13 cellular contexts compared by ENCODE assay signal in the genomic region with DNA sequence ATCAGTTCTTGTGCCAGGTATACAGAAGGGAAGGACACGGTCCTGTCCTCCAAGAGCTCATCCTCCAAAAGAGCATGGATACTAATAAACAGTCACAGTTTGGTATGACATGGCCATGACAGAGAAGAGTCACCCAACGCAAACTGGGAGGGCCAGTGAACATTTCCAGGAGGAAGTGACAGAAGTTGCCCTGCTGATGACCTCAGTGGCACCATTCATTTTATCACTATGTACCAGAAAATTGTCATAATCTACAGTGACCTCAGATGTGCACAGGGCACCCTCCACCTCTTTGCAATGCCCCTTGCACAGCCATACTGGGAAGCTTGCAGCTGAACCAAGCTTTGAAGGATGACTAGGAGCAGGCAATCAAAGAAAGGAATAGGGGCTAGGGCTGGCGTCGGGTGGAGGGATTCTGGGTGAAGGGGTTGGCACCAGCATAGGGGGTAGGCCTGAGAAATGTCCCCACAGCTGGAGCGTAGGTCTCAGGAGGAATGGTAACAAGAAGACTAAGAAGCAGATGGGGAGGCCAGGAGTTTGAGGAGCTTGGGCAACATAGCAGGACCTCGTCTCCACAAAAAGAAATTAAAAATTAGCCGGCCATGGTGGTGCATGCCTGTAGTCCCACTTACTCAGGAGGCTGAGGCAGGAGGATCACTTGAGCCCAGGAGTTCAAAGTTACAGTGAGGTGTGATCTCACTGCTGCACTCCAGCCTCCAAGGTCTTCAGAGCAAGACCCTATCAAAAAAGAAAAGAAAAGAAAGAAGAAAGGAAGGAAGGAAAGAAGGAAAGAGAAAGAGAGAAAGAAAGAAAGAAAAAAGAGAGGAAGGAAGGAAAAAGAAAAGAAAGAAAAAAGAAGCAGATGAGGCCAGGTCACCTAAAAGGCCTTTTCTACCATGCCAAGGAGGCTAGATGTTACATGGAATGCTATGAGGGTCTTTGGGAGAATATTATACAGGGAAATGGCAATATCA.
DNase-seq lines count a peak whose midpoint lies in the region; ATAC-seq, FAIRE-seq and TF ChIP-seq lines count a peak whose summit lies in the region.
"Had no signal": no experiment of that assay in that cellular context is flagged by ENCODE, and none has a peak within 500 bp of the region (broad histone marks: within the 10 kb centered on the region; RNA-seq: fewer than 3 reads in every experiment).

No MANE protein-coding gene starts in this region.

- TF ChIP-seq EP300 in K562 (IDR thresholded peaks at IDR 0.05; ENCODE audit: low read length): peak; percentile 66; the same call in 1 of the 2 replicates

- peaks cover under 1% of the 10 kb centered on the region; the same call in 1 of the 2 replicates for H4K20me1 ChIP-seq in Karpas-422 (ENCODE audit: insufficient read depth, low read depth, low read length)
- no peaks in the 10 kb centered on the region for H4K20me1 ChIP-seq in K562 (replicated peaks; ENCODE audit: control insufficient read depth, insufficient read depth, low read length)

- no peak for TF ChIP-seq POLR2A in K562 (conservative IDR thresholded peaks at IDR 0.05)

- in situ Hi-C loops in K562 (cut with MboI): loop anchor here (5.0 kb wide), 2 partner anchors 60 to 115 kb away; no protein-coding TSS in a partner anchor

- ATAC-seq in K562 (peak; percentile 4; the same call in 2 of the 3 replicates), HG02588 (IDR thresholded peaks at IDR 0.05; ENCODE audit: unreplicated experiment) (no peak)

- peaks cover 2 to 7% of the 10 kb centered on the region in 2 donors for H3K36me3 Mint-ChIP-seq in CD14-positive monocyte
- no peaks in the 10 kb centered on the region for H3K36me3 Mint-ChIP-seq in nephron (ENCODE audit: low read depth)
- no peaks in the 10 kb centered on the region for H3K36me3 Mint-ChIP-seq in Caco-2 (ENCODE audit: insufficient read depth, unreplicated experiment)
- peaks cover 5% of the 10 kb centered on the region for H3K36me3 Mint-ChIP-seq in nephron progenitor cell (ENCODE audit: low read depth)
- H3K36me3 Mint-ChIP-seq: activated CD8-positive, alpha-beta memory T cell treated with anti-CD3 and anti-CD28 coated beads, Interleukin-2, amount 10 ng/mL, durations not matched to agents 7 days and 5 days had no signal

- no peak overlapping the region for H3K27ac ChIP-seq in Karpas-422 (ENCODE audit: low read length)
- H3K27ac ChIP-seq in K562 (ENCODE audit: extremely low read depth, low read depth, low read length): peak overlapping the region; percentile 62
- no peak overlapping the region for H3K27ac ChIP-seq in RWPE1
- H3K27ac ChIP-seq: HL-60, Peyer's patch had no signal

- peaks cover 11 to 22% (median 17%) of the 10 kb centered on the region in 3 donors for H3K27me3 Mint-ChIP-seq in CD14-positive monocyte (ENCODE audit: low read depth in 3 of 3)
- peaks cover 15% of the 10 kb centered on the region for H3K27me3 Mint-ChIP-seq in nephron (ENCODE audit: low read depth)
- H3K27me3 Mint-ChIP-seq in Caco-2 (ENCODE audit: insufficient read depth, unreplicated experiment): no peaks in the 10 kb centered on the region
- H3K27me3 Mint-ChIP-seq in nephron progenitor cell (ENCODE audit: low read depth, poor library complexity): peaks cover 15% of the 10 kb centered on the region

- POLR2A ChIA-PET in K562 (lab: Yijun Ruan, JAX) (interaction anchor here (0.7 kb wide), 1 partner anchor 69 kb away, joined by 4 read pairs; no protein-coding TSS in a partner anchor), Caco-2 (lab: Charles Lee) (no interaction called here), RWPE1 (lab: Yijun Ruan, JAX; ENCODE audit: low non-redundant PET) (interaction anchor here (0.5 kb wide), 1 partner anchor 120 kb away, joined by 3 read pairs; no protein-coding TSS in a partner anchor)

- H3K9ac ChIP-seq in Karpas-422 (ENCODE audit: low read length): no peak overlapping the region
- H3K9ac ChIP-seq in K562 (ENCODE audit: insufficient read depth in 1 of 2, low read depth in 2 of 2, low read length in 2 of 2): peak overlapping the region; percentile 9; a peak in 2 of 4 replicates

- no peak overlapping the region for H3K4me3 ChIP-seq in Karpas-422 (ENCODE audit: low read length)
- no peak overlapping the region for H3K4me3 ChIP-seq in K562
- H3K4me3 ChIP-seq in Caco-2 (ENCODE audit: low read depth, low read length): no peak overlapping the region
- H3K4me3 ChIP-seq: Peyer's patch had no signal

- H3K27me3 ChIP-seq in Karpas-422 (ENCODE audit: low read length) (no peaks in the 10 kb centered on the region), K562 (ENCODE audit: control insufficient read depth in 2 of 2, insufficient read depth in 2 of 2, low read length in 2 of 2) (no peaks in the 10 kb centered on the region), Caco-2 (replicated peaks; ENCODE audit: control insufficient read depth, insufficient read depth, low read length) (no peaks in the 10 kb centered on the region)
- H3K27me3 ChIP-seq: gastrocnemius medialis, Peyer's patch had no signal

- no peaks in the 10 kb centered on the region for H3K36me3 ChIP-seq in Karpas-422 (ENCODE audit: insufficient read depth, low read length)
- H3K36me3 ChIP-seq in K562 (ENCODE audit: control insufficient read depth, insufficient read depth, low read length): no peaks in the 10 kb centered on the region
- H3K36me3 ChIP-seq in Caco-2 (ENCODE audit: control insufficient read depth, insufficient read depth, low read length): no peaks in the 10 kb centered on the region
- H3K36me3 ChIP-seq: gastrocnemius medialis, Peyer's patch had no signal

- H3K79me2 ChIP-seq in Karpas-422 (ENCODE audit: low read length) (no peaks in the 10 kb centered on the region), K562 (ENCODE audit: control insufficient read depth, insufficient read depth, low read length) (no peaks in the 10 kb centered on the region)

- peak; percentile 84 for FAIRE-seq in K562 (lab: Jason Lieb, UNC)
- FAIRE-seq: islet of Langerhans had no signal

- no peaks in the 10 kb centered on the region for H3K9me1 ChIP-seq in K562 (ENCODE audit: control insufficient read depth, insufficient read depth, low read length)

- peak; percentile 86 for DNase-seq in CD14-positive monocyte (ENCODE audit: low spot score)
- peak; percentile 24 for DNase-seq in Karpas-422
- peak in 2 of 4 experiments; percentile 30 to 73 for DNase-seq in K562 (ENCODE audit: extremely low read depth in 1 of 4, low spot score in 3 of 4)
- no peak for DNase-seq in Caco-2
- no peak for DNase-seq in nephron progenitor cell
- DNase-seq in RWPE1 (ENCODE audit: low spot score): no peak
- DNase-seq: activated CD8-positive, alpha-beta memory T cell treated with anti-CD3 and anti-CD28 coated beads, Interleukin-2, amount 10 ng/mL, durations not matched to agents 7 days and 5 days; gastrocnemius medialis; Peyer's patch had no signal

- H3K4me1 Mint-ChIP-seq in CD14-positive monocyte (peaks cover 48% of the 10 kb centered on the region), nephron (peaks cover 23% of the 10 kb centered on the region), Caco-2 (ENCODE audit: low read depth, unreplicated experiment) (peaks cover 47% of the 10 kb centered on the region), nephron progenitor cell (peaks cover 59% of the 10 kb centered on the region)

- H3K9me3 Mint-ChIP-seq in CD14-positive monocyte (peaks cover 9 to 19% (median 12%) of the 10 kb centered on the region in 7 donors), nephron (no peaks in the 10 kb centered on the region), Caco-2 (ENCODE audit: unreplicated experiment) (peaks cover 12% of the 10 kb centered on the region), nephron progenitor cell (peaks cover 19% of the 10 kb centered on the region)

- TF ChIP-seq CTCF in CD14-positive monocyte (IDR thresholded peaks at IDR 0.05) (no peak), K562 (IDR thresholded peaks at IDR 0.05 in 2 of 3, conservative IDR thresholded peaks at IDR 0.05 in 1 of 3; ENCODE audit: insufficient read depth in 2 of 3, low read depth in 1 of 3, low read length in 3 of 3) (no peak), nephron (IDR thresholded peaks at IDR 0.05; ENCODE audit: unreplicated experiment in 3 of 3) (no peak), Caco-2 (IDR thresholded peaks at IDR 0.05; ENCODE audit: insufficient read depth in 1 of 2, low read depth in 1 of 2, low read length in 1 of 2, severe bottlenecking in 1 of 2, unreplicated experiment in 1 of 2) (no peak), nephron progenitor cell (IDR thresholded peaks at IDR 0.05) (no peak), RWPE1 (conservative IDR thresholded peaks at IDR 0.05; ENCODE audit: low read depth) (no peak)

- TF ChIP-seq RAD21 in K562 (CRISPR knock-in tag; conservative IDR thresholded peaks at IDR 0.05 in 1 of 2, IDR thresholded peaks at IDR 0.05 in 1 of 2): no peak; a peak in 1 of 4 replicates

- BruUV-seq in K562 (replicated peaks; lab: Mats Ljungman, UMichigan) (no TSS peak), Caco-2 (replicated peaks; lab: Mats Ljungman, UMichigan) (no TSS peak)

- no peaks in the 10 kb centered on the region for H3K9me3 ChIP-seq in Karpas-422 (ENCODE audit: low read length)
- no peaks in the 10 kb centered on the region for H3K9me3 ChIP-seq in K562 (replicated peaks; ENCODE audit: control insufficient read depth, insufficient read depth, low read depth, low read length)
- H3K9me3 ChIP-seq in Caco-2: peaks cover 5% of the 10 kb centered on the region; the same call in 1 of the 2 replicates
- H3K9me3 ChIP-seq: gastrocnemius medialis, Peyer's patch had no signal

- peaks cover 19% of the 10 kb centered on the region for H3K4me1 ChIP-seq in Karpas-422 (ENCODE audit: low read length)
- H3K4me1 ChIP-seq in K562 (replicated peaks in 1 of 2; ENCODE audit: control insufficient read depth in 2 of 2, insufficient read depth in 2 of 2, low read length in 2 of 2): peaks cover 34 to 60% of the 10 kb centered on the region in 2 experiments
- H3K4me1 ChIP-seq in Caco-2: peaks cover 30% of the 10 kb centered on the region

- no peak overlapping the region for H2AFZ ChIP-seq in Karpas-422 (ENCODE audit: low read length)
- peak overlapping the region; percentile 90 for H2AFZ ChIP-seq in K562 (ENCODE audit: low read depth, low read length)

- H3K27ac Mint-ChIP-seq in CD14-positive monocyte (peak overlapping the region; percentile 69 to 94 (median 90)), nephron (peak overlapping the region; percentile 1 to 51 (median 15)), Caco-2 (ENCODE audit: unreplicated experiment) (no peak overlapping the region), nephron progenitor cell (no peak overlapping the region)
- H3K27ac Mint-ChIP-seq: activated CD8-positive, alpha-beta memory T cell treated with anti-CD3 and anti-CD28 coated beads, Interleukin-2, amount 10 ng/mL, durations not matched to agents 7 days and 5 days had no signal

- H3K4me3 Mint-ChIP-seq in CD14-positive monocyte (peak overlapping the region; percentile 53 to 56), nephron (no peak overlapping the region), Caco-2 (ENCODE audit: unreplicated experiment) (no peak overlapping the region), nephron progenitor cell (no peak overlapping the region)
- H3K4me3 Mint-ChIP-seq: activated CD8-positive, alpha-beta memory T cell treated with anti-CD3 and anti-CD28 coated beads, Interleukin-2, amount 10 ng/mL, durations not matched to agents 7 days and 5 days had no signal

- WGBS in K562 (ENCODE audit: insufficient coverage, low coverage, missing lambda C conversion rate): 35% methylated on average over 7 of the region's 7 CpGs

- CTCF ChIA-PET in K562 (lab: Yijun Ruan, JAX; ENCODE audit: low intra/inter-chr PET ratio) (interaction anchor here (2.5 kb wide), 1 partner anchor 116 kb away, joined by 11 read pairs; no protein-coding TSS in a partner anchor), Caco-2 (lab: Charles Lee) (interaction anchor here (0.7 to 1.4 kb wide), 2 partner anchors 116 to 182 kb away, joined by 3 to 8 read pairs; no protein-coding TSS in a partner anchor), RWPE1 (lab: Yijun Ruan, JAX) (interaction anchor here (0.6 to 2.5 kb wide), 10 partner anchors 11 to 754 kb away, joined by 3 to 24 read pairs (median 4); no protein-coding TSS in a partner anchor)

- no peak overlapping the region for H3K4me2 ChIP-seq in Karpas-422 (ENCODE audit: low read depth, low read length, poor library complexity, severe bottlenecking)
- H3K4me2 ChIP-seq in K562 (ENCODE audit: insufficient read depth, low read length): peak overlapping the region; percentile 49

- intact Hi-C loops in CD14-positive monocyte (cut with micrococcal nuclease) (loop anchor here (2.0 to 5.0 kb wide), 3 partner anchors 40 to 115 kb away; a partner anchor contains a TSS), K562 (cut with micrococcal nuclease) (loop anchor here (2.0 kb wide), 2 partner anchors 189 to 315 kb away; no protein-coding TSS in a partner anchor), Caco-2 (cut with micrococcal nuclease; ENCODE audit: unreplicated experiment) (no loop called here)

- H3K9me2 ChIP-seq in Karpas-422 (replicated peaks; ENCODE audit: insufficient read depth, low read length): no peaks in the 10 kb centered on the region

Comparison
In these comparisons a context has a peak if more than half of its experiments do, and no peak if none do; other contexts are left out.
1. DNase-seq: peak in CD14-positive monocyte (single experiment) and Karpas-422 (single experiment); none in Caco-2 (0 of 2), nephron progenitor cell (single experiment) and RWPE1 (single experiment).
2. H3K27ac Mint-ChIP-seq: peak in CD14-positive monocyte (7 of 7) and nephron (3 of 3); none in Caco-2 (single experiment) and nephron progenitor cell (single experiment).
3. H3K4me3 Mint-ChIP-seq: peak in CD14-positive monocyte (2 of 2); none in nephron (0 of 3), Caco-2 (single experiment) and nephron progenitor cell (single experiment).